26 cellular contexts compared by ENCODE assay signal in genomic region chr7:45278763-45279420, GRCh38.
"Had no signal": no experiment of that assay in that cellular context is flagged by ENCODE, and none has a peak within 500 bp of the region (broad histone marks: within the 10 kb centered on the region; RNA-seq: fewer than 3 reads in every experiment).

No MANE protein-coding gene starts in this region.

- ATAC-seq: naive thymus-derived CD8-positive, alpha-beta T cell; natural killer cell treated with Interleukin-12 subunit alpha and Interleukin-12 subunit beta and Interleukin-15 and Interleukin-18, amount 100 ng/mL, for 72 hours; pancreas; psoas muscle; right cardiac atrium; right lobe of liver; stimulated activated effector memory CD8-positive, alpha-beta T cell treated with anti-CD3 and anti-CD28 coated beads, Interleukin-12 subunit alpha, Interleukin-12 subunit beta, amount 100 ng/mL, for 72 hours; stimulated activated naive B cell treated with anti-CD40 and anti-IgM and Interleukin-4, amounts not matched to agents 10 μg/mL and 1 μg/mL and 100 μg/mL, for 72 hours had no signal

- H3K9me3 ChIP-seq: neutrophil, pancreas, psoas muscle, right lobe of liver, sigmoid colon, stomach, thoracic aorta, thyroid gland, tibial nerve, upper lobe of left lung, uterus had no signal

- H3K27ac ChIP-seq: neutrophil, pancreas, psoas muscle, right lobe of liver, sigmoid colon, stomach, thoracic aorta, thyroid gland, tibial nerve, upper lobe of left lung, uterus had no signal

- H3K36me3 ChIP-seq: neutrophil, pancreas, right lobe of liver, sigmoid colon, stomach, thoracic aorta, thyroid gland, tibial nerve, upper lobe of left lung, uterus had no signal

- H3K4me1 ChIP-seq: pancreas, psoas muscle, right lobe of liver, sigmoid colon, stomach, thyroid gland, tibial nerve, upper lobe of left lung, uterus had no signal

- DNase-seq: naive B cell; naive thymus-derived CD8-positive, alpha-beta T cell; nephron progenitor cell; nucleus accumbens; pancreas; psoas muscle; right cardiac atrium; right lobe of liver; sigmoid colon; small intestine; stimulated activated CD4-positive, alpha-beta T cell treated with anti-CD3 and anti-CD28 coated beads, Interleukin-15, amount 100 ng/mL, for 24 hours; stimulated activated CD4-positive, alpha-beta T cell treated with anti-CD3 and anti-CD28 coated beads, Interleukin-2, amount 100 ng/mL, for 24 hours; stimulated activated CD4-positive, alpha-beta T cell treated with anti-CD3 and anti-CD28 coated beads, Interleukin-2, amount 100 ng/mL, for 48 hours; stimulated activated CD4-positive, alpha-beta T cell treated with anti-CD3 and anti-CD28 coated beads, Interleukin-4, amount 100 ng/mL, for 24 hours; stimulated activated naive B cell treated with anti-CD40 and anti-IgM and Interleukin-4, amounts not matched to agents 10 μg/mL and 1 μg/mL and 100 μg/mL, for 72 hours; stimulated activated naive CD4-positive, alpha-beta T cell treated with Interleukin-2 at 50 U/mL for 16 hours; stomach; thyroid gland; trophoblast cell; upper lobe of left lung; uterus had no signal

- H3K4me3 ChIP-seq: pancreas, psoas muscle, right lobe of liver, sigmoid colon, stomach, thoracic aorta, thyroid gland, tibial nerve, upper lobe of left lung, uterus had no signal

- H3K27me3 ChIP-seq: right lobe of liver, sigmoid colon, thyroid gland, tibial nerve, upper lobe of left lung, uterus had no signal
